6 cellular contexts compared by ENCODE assay signal in the genomic region with DNA sequence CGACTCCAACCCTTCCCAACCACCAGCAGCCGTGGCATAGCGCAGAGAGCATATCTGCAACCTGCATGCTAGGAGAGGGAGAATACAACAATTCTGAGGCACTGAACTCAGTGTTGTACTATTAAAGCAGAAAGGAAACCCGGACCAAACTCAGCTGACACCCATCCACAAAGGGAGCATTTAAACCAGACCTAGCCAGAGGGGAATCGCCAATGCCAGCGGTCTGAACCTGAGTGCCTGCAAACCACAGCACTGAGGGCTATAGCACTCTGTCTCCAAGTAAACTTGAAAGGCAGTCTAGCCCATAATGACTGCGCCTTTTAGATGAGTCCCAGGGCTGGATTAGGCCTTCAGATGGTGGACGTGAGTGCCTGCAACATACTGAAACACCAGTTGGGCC.
"Had no signal": no experiment of that assay in that cellular context is flagged by ENCODE, and none has a peak within 500 bp of the region (broad histone marks: within the 10 kb centered on the region; RNA-seq: fewer than 3 reads in every experiment).

No MANE protein-coding gene starts in this region.

- H3K4me3 ChIP-seq: GM23248, HAP-1 had no signal

- H3K27ac ChIP-seq: GM23248, HL-60 had no signal

- H3K36me3 ChIP-seq: HAP-1 had no signal

- H3K4me1 ChIP-seq: HAP-1 had no signal

- H3K9me3 ChIP-seq: HAP-1 had no signal

- DNase-seq: GM23248, GOT3, H7, HFFc6 had no signal
